11 cellular contexts compared by ENCODE assay signal in genomic region chr20:50850721-50851286, GRCh38. TPM values are rescaled to one million over a fixed set of nuclear protein-coding genes. Genes with fewer than 3 reads are reported as not detected.
DNase-seq lines count a peak whose midpoint lies in the region; ATAC-seq and TF ChIP-seq lines count a peak whose summit lies in the region.
"Had no signal": no experiment of that assay in that cellular context is flagged by ENCODE, and none has a peak within 500 bp of the region (broad histone marks: within the 10 kb centered on the region; RNA-seq: fewer than 3 reads in every experiment).

No MANE protein-coding gene starts in this region.

- no peaks in the 10 kb centered on the region for H3K27me3 ChIP-seq in BLaER1 treated with 17β-estradiol and CSF1 and Interleukin-3, amounts not matched to agents 10 nM and 100 nM
- H3K27me3 ChIP-seq in mesenchymal stem cell (ENCODE audit: control insufficient read depth in 1 of 2, insufficient read depth in 1 of 2, low read length in 2 of 2) = peaks cover 0 to 3% of the 10 kb centered on the region in 2 experiments
- H3K27me3 ChIP-seq: gastroesophageal sphincter had no signal

- no peak overlapping the region for H2AFZ ChIP-seq in mesenchymal stem cell (ENCODE audit: low read depth, low read length)

- peak overlapping the region in 3 of 11 experiments; percentile 17 to 48 (median 32); a peak in 3 of 22 replicates for H3K27ac ChIP-seq in BLaER1 treated with 17β-estradiol and CSF1 and Interleukin-3, amounts not matched to agents 10 nM and 100 nM
- no peak overlapping the region for H3K27ac ChIP-seq in mesenchymal stem cell (ENCODE audit: low read length, poor library complexity, severe bottlenecking)
- H3K27ac ChIP-seq: gastroesophageal sphincter had no signal

- H3K79me1 ChIP-seq in mesenchymal stem cell (replicated peaks; ENCODE audit: low read length, poor library complexity, severe bottlenecking) = peaks cover 5% of the 10 kb centered on the region

- no peak overlapping the region for H2BK12ac ChIP-seq in mesenchymal stem cell (ENCODE audit: low read length in 2 of 2)

- peaks cover 0 to 65% (median 50%) of the 10 kb centered on the region in 11 experiments; a peak in 15 of 22 replicates for H3K36me3 ChIP-seq in BLaER1 treated with 17β-estradiol and CSF1 and Interleukin-3, amounts not matched to agents 10 nM and 100 nM
- no peaks in the 10 kb centered on the region for H3K36me3 ChIP-seq in mesenchymal stem cell (ENCODE audit: control insufficient read depth in 1 of 2, insufficient read depth in 2 of 2, low read depth in 1 of 2, low read length in 2 of 2)
- H3K36me3 ChIP-seq: gastroesophageal sphincter had no signal

- CTCF ChIA-PET in activated CD8-positive, alpha-beta T cell treated with anti-CD3 and anti-CD28 coated beads for 36 hours (lab: Charles Lee) = interaction anchor here (1.3 kb wide), 1 partner anchor 56 kb away, joined by 4 read pairs; the partner anchor contains the start of gene BCAS4

- no peak overlapping the region for H2AK5ac ChIP-seq in mesenchymal stem cell (ENCODE audit: low read length, severe bottlenecking)

- H3K36me3 Mint-ChIP-seq in activated CD8-positive, alpha-beta T cell treated with anti-CD3 and anti-CD28 coated beads for 36 hours (ENCODE audit: low read depth) = no peaks in the 10 kb centered on the region
- H3K36me3 Mint-ChIP-seq in chondrocyte (ENCODE audit: low read depth) = no peaks in the 10 kb centered on the region

- H3K4me3 ChIP-seq in BLaER1 treated with 17β-estradiol and CSF1 and Interleukin-3, amounts not matched to agents 10 nM and 100 nM = no peak overlapping the region
- H3K4me3 ChIP-seq in mesenchymal stem cell (ENCODE audit: insufficient read depth in 1 of 2, low read depth in 1 of 2, low read length in 2 of 2) = no peak overlapping the region
- H3K4me3 ChIP-seq: gastroesophageal sphincter had no signal

- H3K9me3 ChIP-seq in BLaER1 treated with 17β-estradiol and CSF1 and Interleukin-3, amounts not matched to agents 10 nM and 100 nM (replicated peaks in 1 of 11) = no peaks in the 10 kb centered on the region
- no peaks in the 10 kb centered on the region for H3K9me3 ChIP-seq in mesenchymal stem cell (ENCODE audit: control insufficient read depth, low read length)
- H3K9me3 ChIP-seq: gastroesophageal sphincter had no signal

- ATAC-seq in activated CD8-positive, alpha-beta T cell treated with anti-CD3 and anti-CD28 coated beads for 36 hours = peak; percentile 46
- ATAC-seq in GM21360 (IDR thresholded peaks at IDR 0.05; ENCODE audit: unreplicated experiment) = no peak
- ATAC-seq: gastroesophageal sphincter had no signal

- no peak overlapping the region for H2BK15ac ChIP-seq in mesenchymal stem cell (ENCODE audit: low read depth, poor library complexity, severe bottlenecking)

- H3K4ac ChIP-seq in mesenchymal stem cell (ENCODE audit: low read depth in 1 of 2, low read length in 2 of 2) = no peak overlapping the region

- H4K91ac ChIP-seq in mesenchymal stem cell (ENCODE audit: low read length) = no peak overlapping the region

- H3K4me1 ChIP-seq in BLaER1 treated with 17β-estradiol and CSF1 and Interleukin-3, amounts not matched to agents 10 nM and 100 nM = peaks cover 28 to 68% (median 59%) of the 10 kb centered on the region in 10 experiments
- H3K4me1 ChIP-seq in mesenchymal stem cell (ENCODE audit: control insufficient read depth, insufficient read depth, low read depth, low read length) = peaks cover 19% of the 10 kb centered on the region

- peak overlapping the region in 6 of 11 experiments; percentile 4 to 57 (median 16); a peak in 2 of 22 replicates for H3K9ac ChIP-seq in BLaER1 treated with 17β-estradiol and CSF1 and Interleukin-3, amounts not matched to agents 10 nM and 100 nM
- H3K9ac ChIP-seq in mesenchymal stem cell (ENCODE audit: low read length) = no peak overlapping the region

- 46% methylated on average over 5 of the region's 13 CpGs for WGBS in mesenchymal stem cell

- DNase-seq in HT-29 (ENCODE audit: low spot score) (peak; percentile 42), mesenchymal stem cell (no peak), chondrocyte (ENCODE audit: low spot score) (no peak), HuH-7.5 (ENCODE audit: low spot score) (no peak)
- DNase-seq in activated CD8-positive, alpha-beta T cell treated with anti-CD3 and anti-CD28 coated beads for 36 hours = peak; percentile 20
- DNase-seq: anterior cingulate cortex, NCI-H1105 treated with DMSO at 0.1 percent for 48 hours, nucleus accumbens had no signal

- intact Hi-C loops in activated CD8-positive, alpha-beta T cell treated with anti-CD3 and anti-CD28 coated beads for 36 hours (cut with micrococcal nuclease) = no loop called here

- no peak overlapping the region for H3K4me3 Mint-ChIP-seq in activated CD8-positive, alpha-beta T cell treated with anti-CD3 and anti-CD28 coated beads for 36 hours
- H3K4me3 Mint-ChIP-seq in chondrocyte (ENCODE audit: unreplicated experiment) = no peak overlapping the region

- peak overlapping the region; percentile 40 for H4K8ac ChIP-seq in mesenchymal stem cell (ENCODE audit: low read length)

- H3K4me2 ChIP-seq in BLaER1 treated with 17β-estradiol and CSF1 and Interleukin-3, amounts not matched to agents 10 nM and 100 nM = peak overlapping the region; percentile 6 to 81 (median 29); a peak in 13 of 22 replicates
- no peak overlapping the region for H3K4me2 ChIP-seq in mesenchymal stem cell (ENCODE audit: low read length, poor library complexity, severe bottlenecking)

- no peak overlapping the region for H3K14ac ChIP-seq in mesenchymal stem cell (ENCODE audit: low read length in 2 of 2)

- H3K27ac Mint-ChIP-seq in activated CD8-positive, alpha-beta T cell treated with anti-CD3 and anti-CD28 coated beads for 36 hours = peak overlapping the region; percentile 26
- no peak overlapping the region for H3K27ac Mint-ChIP-seq in chondrocyte (ENCODE audit: unreplicated experiment)

- POLR2A ChIA-PET in activated CD8-positive, alpha-beta T cell treated with anti-CD3 and anti-CD28 coated beads for 36 hours (lab: Charles Lee) = interaction anchor here (1.1 kb wide), 1 partner anchor 32 kb away, joined by 3 read pairs; no protein-coding TSS in a partner anchor

- no peak overlapping the region for H2BK120ac ChIP-seq in mesenchymal stem cell (ENCODE audit: low read depth, low read length)

- peaks cover 14% of the 10 kb centered on the region for H3K4me1 Mint-ChIP-seq in activated CD8-positive, alpha-beta T cell treated with anti-CD3 and anti-CD28 coated beads for 36 hours (ENCODE audit: low read depth)
- H3K4me1 Mint-ChIP-seq in chondrocyte (ENCODE audit: low read depth) = peaks cover 18% of the 10 kb centered on the region

- no peak overlapping the region for H3K23ac ChIP-seq in mesenchymal stem cell (ENCODE audit: low read length in 2 of 2)

- no peaks in the 10 kb centered on the region for H3K27me3 Mint-ChIP-seq in activated CD8-positive, alpha-beta T cell treated with anti-CD3 and anti-CD28 coated beads for 36 hours
- H3K27me3 Mint-ChIP-seq in chondrocyte (ENCODE audit: low read depth) = no peaks in the 10 kb centered on the region

- H3K18ac ChIP-seq in mesenchymal stem cell (ENCODE audit: low read depth in 1 of 2, low read length in 2 of 2) = peak overlapping the region in 1 of 2 experiments; percentile 14

- no peak overlapping the region for H2BK5ac ChIP-seq in mesenchymal stem cell (ENCODE audit: low read depth, low read length, poor library complexity, severe bottlenecking)

- TF ChIP-seq CTCF in activated CD8-positive, alpha-beta T cell treated with anti-CD3 and anti-CD28 coated beads for 36 hours (IDR thresholded peaks at IDR 0.05) = no peak
- no peak for TF ChIP-seq CTCF in chondrocyte (IDR thresholded peaks at IDR 0.05)

- H3K9me3 Mint-ChIP-seq in activated CD8-positive, alpha-beta T cell treated with anti-CD3 and anti-CD28 coated beads for 36 hours = no peaks in the 10 kb centered on the region
- H3K9me3 Mint-ChIP-seq in chondrocyte (ENCODE audit: low read depth) = no peaks in the 10 kb centered on the region

- H4K20me1 ChIP-seq in BLaER1 treated with 17β-estradiol and CSF1 and Interleukin-3, amounts not matched to agents 10 nM and 100 nM = peaks cover 0 to 26% (median 0%) of the 10 kb centered on the region in 11 experiments; a peak in 7 of 22 replicates

RNA-seq across cellular contexts. Expression of gene BCAS4, which starts 55.9 kb away (rescaled TPM):
- 4.4 and 14.8 TPM in 2 replicates for total RNA-seq in HT-29 (2014; rRNA removed; shearing (Covaris generic))
- 10 to 100 TPM; 27.3 to 31.7 TPM for total RNA-seq in activated CD8-positive, alpha-beta T cell treated with anti-CD3 and anti-CD28 coated beads for 36 hours
- 6.6 TPM for polyA plus RNA-seq in mesenchymal stem cell (2013, experiment 1 of 2)
- 7.8 TPM for polyA plus RNA-seq in mesenchymal stem cell (2013, experiment 2 of 2)
- 6.7 to 7.6 TPM (median 7.4 TPM) in 3 replicates for total RNA-seq in chondrocyte

Comparison
In these comparisons a context has a peak if more than half of its experiments do, and no peak if none do; other contexts are left out.
1. DNase-seq: peak in HT-29 (single experiment) and activated CD8-positive, alpha-beta T cell treated with anti-CD3 and anti-CD28 coated beads for 36 hours (single experiment); none in mesenchymal stem cell (single experiment), chondrocyte (single experiment) and HuH-7.5 (single experiment).